1 cellular context compared by ENCODE assay signal in genomic region chr2:61419570-61419969, GRCh38.
TF ChIP-seq lines count a peak whose summit lies in the region.

No MANE protein-coding gene starts in this region.

TF ChIP-seq in HepG2, 621 proteins besides CTCF, POLR2A, EP300 and RAD21:
- TF ChIP-seq, protein P1, sequence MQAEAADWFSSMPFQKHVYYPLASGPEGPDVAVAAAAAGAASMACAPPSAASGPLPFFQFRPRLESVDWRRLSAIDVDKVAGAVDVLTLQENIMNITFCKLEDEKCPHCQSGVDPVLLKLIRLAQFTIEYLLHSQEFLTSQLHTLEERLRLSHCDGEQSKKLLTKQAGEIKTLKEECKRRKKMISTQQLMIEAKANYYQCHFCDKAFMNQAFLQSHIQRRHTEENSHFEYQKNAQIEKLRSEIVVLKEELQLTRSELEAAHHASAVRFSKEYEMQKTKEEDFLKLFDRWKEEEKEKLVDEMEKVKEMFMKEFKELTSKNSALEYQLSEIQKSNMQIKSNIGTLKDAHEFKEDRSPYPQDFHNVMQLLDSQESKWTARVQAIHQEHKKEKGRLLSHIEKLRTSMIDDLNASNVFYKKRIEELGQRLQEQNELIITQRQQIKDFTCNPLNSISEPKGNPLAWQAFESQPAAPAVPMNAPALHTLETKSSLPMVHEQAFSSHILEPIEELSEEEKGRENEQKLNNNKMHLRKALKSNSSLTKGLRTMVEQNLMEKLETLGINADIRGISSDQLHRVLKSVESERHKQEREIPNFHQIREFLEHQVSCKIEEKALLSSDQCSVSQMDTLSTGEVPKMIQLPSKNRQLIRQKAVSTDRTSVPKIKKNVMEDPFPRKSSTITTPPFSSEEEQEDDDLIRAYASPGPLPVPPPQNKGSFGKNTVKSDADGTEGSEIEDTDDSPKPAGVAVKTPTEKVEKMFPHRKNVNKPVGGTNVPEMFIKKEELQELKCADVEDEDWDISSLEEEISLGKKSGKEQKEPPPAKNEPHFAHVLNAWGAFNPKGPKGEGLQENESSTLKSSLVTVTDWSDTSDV (CRISPR knock-in tag; IDR thresholded peaks at IDR 0.05): no peak
- TF ChIP-seq ZNF629 (CRISPR knock-in tag; conservative IDR thresholded peaks at IDR 0.05): no peak
- peak; percentile 74; the same call in 1 of the 2 replicates for TF ChIP-seq CEBPB (IDR thresholded peaks at IDR 0.05; ENCODE audit: borderline replicate concordance, low read depth, low read length)
- TF ChIP-seq AGO2 (optimal IDR thresholded peaks at IDR 0.05; ENCODE audit: low read depth, low read length): peak; percentile 9
- TF ChIP-seq CEBPG (CRISPR knock-in tag; IDR thresholded peaks at IDR 0.05): peak; percentile 49; the same call in 1 of the 2 replicates
- TF ChIP-seq SIX1 (CRISPR knock-in tag; IDR thresholded peaks at IDR 0.05; ENCODE audit: borderline replicate concordance): no peak
- TF ChIP-seq ZBTB33 (CRISPR knock-in tag; IDR thresholded peaks at IDR 0.05): no peak
- no peak for TF ChIP-seq KDM2A (CRISPR knock-in tag; IDR thresholded peaks at IDR 0.05; ENCODE audit: borderline replicate concordance, low read depth)
- no peak for TF ChIP-seq SRY (CRISPR knock-in tag; IDR thresholded peaks at IDR 0.05)
- TF ChIP-seq ZNF350 (CRISPR knock-in tag; IDR thresholded peaks at IDR 0.05; ENCODE audit: borderline replicate concordance, low read depth): no peak
